ENCODE assay signal across 10 cellular contexts in genomic region chr9:121354141-121354540, GRCh38. TPM values are rescaled to one million over a fixed set of nuclear protein-coding genes. Genes with fewer than 3 reads are reported as not detected.
DNase-seq lines count a peak whose midpoint lies in the region; ATAC-seq, FAIRE-seq and TF ChIP-seq lines count a peak whose summit lies in the region.
"Had no signal": no experiment of that assay in that cellular context is flagged by ENCODE, and none has a peak within 500 bp of the region (broad histone marks: within the 10 kb centered on the region; RNA-seq: fewer than 3 reads in every experiment).

No MANE protein-coding gene starts in this region.

- peaks cover 57% of the 10 kb centered on the region for H3K4me1 Mint-ChIP-seq in activated CD4-positive, alpha-beta T cell treated with anti-CD3 and anti-CD28 coated beads, Interleukin-2, amount 10 ng/mL, durations not matched to agents 7 days and 5 days
- H3K4me1 Mint-ChIP-seq in activated naive CD8-positive, alpha-beta T cell treated with anti-CD3 and anti-CD28 coated beads, Interleukin-2, amount 50 U/mL, for 24 hours: peaks cover 54% of the 10 kb centered on the region
- H3K4me1 Mint-ChIP-seq in Calu3 (ENCODE audit: low read depth, unreplicated experiment): peaks cover 38% of the 10 kb centered on the region

- peaks cover 12 to 33% of the 10 kb centered on the region in 2 experiments for H3K36me3 ChIP-seq in HepG2 (replicated peaks in 1 of 2; ENCODE audit: control insufficient read depth in 1 of 2, insufficient read depth in 2 of 2, low read length in 2 of 2)

- H3K79me2 ChIP-seq in HepG2 (ENCODE audit: insufficient read depth, low read length): peaks cover 6% of the 10 kb centered on the region

- no peaks in the 10 kb centered on the region for H3K4me1 ChIP-seq in HepG2 (ENCODE audit: insufficient read depth, low read length)

- intact Hi-C loops in HepG2 (cut with micrococcal nuclease; ENCODE audit: unreplicated experiment): no loop called here
- intact Hi-C loops in Calu3 (cut with micrococcal nuclease; ENCODE audit: unreplicated experiment): no loop called here

- H3K4me2 ChIP-seq in HepG2 (ENCODE audit: low read depth, low read length): no peak overlapping the region
- H3K4me2 ChIP-seq: A549, KMS-11 had no signal

- no peak for TF ChIP-seq CTCF in HepG2 (CRISPR knock-in tag; IDR thresholded peaks at IDR 0.05)
- TF ChIP-seq CTCF in Calu3 (IDR thresholded peaks at IDR 0.05; ENCODE audit: unreplicated experiment): no peak

- TF ChIP-seq POLR2A in HepG2 (IDR thresholded peaks at IDR 0.05; ENCODE audit: insufficient read depth in 1 of 2, low read depth in 2 of 2, low read length in 2 of 2): no peak

- in situ Hi-C loops in HepG2 (cut with HindIII; ENCODE audit: extremely low pct_ligation_motif_present, low pct_unique_long_range_greater_than_20kb): no loop called here

- H4K20me1 ChIP-seq in HepG2 (ENCODE audit: insufficient read depth, low read length): peaks cover 3% of the 10 kb centered on the region; the same call in 1 of the 2 replicates

- no TSS peak for BruUV-seq in HepG2 (replicated peaks; lab: Mats Ljungman, UMichigan)
- BruUV-seq in Calu3 (replicated peaks; lab: Mats Ljungman, UMichigan): no TSS peak

- CTCF ChIA-PET in activated CD4-positive, alpha-beta T cell treated with anti-CD3 and anti-CD28 coated beads, Interleukin-2, amount 10 ng/mL, durations not matched to agents 7 days and 5 days (lab: Charles Lee): interaction anchor here (0.9 to 1.9 kb wide), 6 partner anchors 8 to 34 kb away, joined by 3 to 8 read pairs (median 6); no protein-coding TSS in a partner anchor
- CTCF ChIA-PET in HepG2 (lab: Yijun Ruan, JAX; ENCODE audit: low intra/inter-chr PET ratio, low total read pairs) (no interaction called here), Calu3 (lab: Charles Lee) (interaction anchor here (1.2 kb wide), 1 partner anchor 10 kb away, joined by 6 read pairs; no protein-coding TSS in a partner anchor)

- 78% methylated on average over 5 of the region's 5 CpGs for WGBS in HepG2 (ENCODE audit: low lambda C conversion rate)

- TF ChIP-seq EP300 in HepG2 (IDR thresholded peaks at IDR 0.05; ENCODE audit: low read depth in 2 of 2, low read length in 2 of 2): no peak
- TF ChIP-seq EP300 in HepG2 (CRISPR knock-in tag; IDR thresholded peaks at IDR 0.05; ENCODE audit: borderline replicate concordance): no peak

- no peak for TF ChIP-seq RAD21 in HepG2 (CRISPR knock-in tag; IDR thresholded peaks at IDR 0.05)

- no peaks in the 10 kb centered on the region for H3K9me3 ChIP-seq in HepG2 (ENCODE audit: low read length)
- H3K9me3 ChIP-seq: A549 had no signal

- H3K27me3 ChIP-seq in HepG2 (ENCODE audit: control insufficient read depth in 1 of 2, insufficient read depth in 2 of 2, low read length in 2 of 2): no peaks in the 10 kb centered on the region

- H3K27ac Mint-ChIP-seq in activated CD4-positive, alpha-beta T cell treated with anti-CD3 and anti-CD28 coated beads, Interleukin-2, amount 10 ng/mL, durations not matched to agents 7 days and 5 days: peak overlapping the region; percentile 80
- peak overlapping the region; percentile 76 for H3K27ac Mint-ChIP-seq in activated naive CD8-positive, alpha-beta T cell treated with anti-CD3 and anti-CD28 coated beads, Interleukin-2, amount 50 U/mL, for 24 hours
- no peak overlapping the region for H3K27ac Mint-ChIP-seq in Calu3 (ENCODE audit: unreplicated experiment)

- no peak for DNase-seq in activated CD4-positive, alpha-beta T cell treated with anti-CD3 and anti-CD28 coated beads, Interleukin-2, amount 10 ng/mL, durations not matched to agents 7 days and 5 days
- DNase-seq in activated CD4-positive, alpha-beta T cell treated with anti-CD3 and anti-CD28 coated beads for 4 hours: no peak
- no peak for DNase-seq in activated naive CD8-positive, alpha-beta T cell treated with anti-CD3 and anti-CD28 coated beads, Interleukin-2, amount 50 U/mL, for 24 hours
- DNase-seq in HepG2 (ENCODE audit: low spot score) (peak; percentile 3), NOMO-1 treated with dmso at 0.1 percent for 144 hours (lab: John Stamatoyannopoulos, UW; ENCODE audit: unreplicated experiment) (no peak), Calu3 (no peak)

- no peaks in the 10 kb centered on the region for H3K9me3 Mint-ChIP-seq in activated CD4-positive, alpha-beta T cell treated with anti-CD3 and anti-CD28 coated beads, Interleukin-2, amount 10 ng/mL, durations not matched to agents 7 days and 5 days
- no peaks in the 10 kb centered on the region for H3K9me3 Mint-ChIP-seq in activated naive CD8-positive, alpha-beta T cell treated with anti-CD3 and anti-CD28 coated beads, Interleukin-2, amount 50 U/mL, for 24 hours
- no peaks in the 10 kb centered on the region for H3K9me3 Mint-ChIP-seq in Calu3 (ENCODE audit: low read depth, unreplicated experiment)

- no peak for ATAC-seq in activated naive CD8-positive, alpha-beta T cell treated with anti-CD3 and anti-CD28 coated beads, Interleukin-2, amount 50 U/mL, for 24 hours
- ATAC-seq in HepG2 (no peak), HG02571 (IDR thresholded peaks at IDR 0.05; ENCODE audit: unreplicated experiment) (no peak)
- ATAC-seq: A549 had no signal

- H3K36me3 Mint-ChIP-seq in activated CD4-positive, alpha-beta T cell treated with anti-CD3 and anti-CD28 coated beads, Interleukin-2, amount 10 ng/mL, durations not matched to agents 7 days and 5 days (ENCODE audit: low read depth): peaks cover 25% of the 10 kb centered on the region
- H3K36me3 Mint-ChIP-seq in activated naive CD8-positive, alpha-beta T cell treated with anti-CD3 and anti-CD28 coated beads, Interleukin-2, amount 50 U/mL, for 24 hours (ENCODE audit: low read depth): peaks cover 22% of the 10 kb centered on the region
- peaks cover 7% of the 10 kb centered on the region for H3K36me3 Mint-ChIP-seq in Calu3 (ENCODE audit: insufficient read depth, unreplicated experiment)

- H3K27me3 Mint-ChIP-seq in activated CD4-positive, alpha-beta T cell treated with anti-CD3 and anti-CD28 coated beads, Interleukin-2, amount 10 ng/mL, durations not matched to agents 7 days and 5 days: no peaks in the 10 kb centered on the region
- no peaks in the 10 kb centered on the region for H3K27me3 Mint-ChIP-seq in activated naive CD8-positive, alpha-beta T cell treated with anti-CD3 and anti-CD28 coated beads, Interleukin-2, amount 50 U/mL, for 24 hours
- no peaks in the 10 kb centered on the region for H3K27me3 Mint-ChIP-seq in Calu3 (ENCODE audit: unreplicated experiment)

- no peak overlapping the region for H3K9ac ChIP-seq in HepG2 (ENCODE audit: insufficient read depth, low read depth, low read length)
- H3K9ac ChIP-seq: KMS-11 had no signal

- no peak overlapping the region for H3K4me3 Mint-ChIP-seq in activated CD4-positive, alpha-beta T cell treated with anti-CD3 and anti-CD28 coated beads, Interleukin-2, amount 10 ng/mL, durations not matched to agents 7 days and 5 days
- H3K4me3 Mint-ChIP-seq in activated naive CD8-positive, alpha-beta T cell treated with anti-CD3 and anti-CD28 coated beads, Interleukin-2, amount 50 U/mL, for 24 hours: peak overlapping the region; percentile 4
- H3K4me3 Mint-ChIP-seq in Calu3 (ENCODE audit: low read depth, unreplicated experiment): no peak overlapping the region

- H3K4me3 ChIP-seq in HepG2 (replicated peaks in 1 of 3; ENCODE audit: insufficient read depth in 1 of 3, low read depth in 2 of 3, low read length in 3 of 3): no peak overlapping the region
- H3K4me3 ChIP-seq: A549 had no signal

- H2AFZ ChIP-seq in HepG2 (ENCODE audit: low read length): no peak overlapping the region

- FAIRE-seq in HepG2 (lab: Jason Lieb, UNC): no peak
- FAIRE-seq: A549 had no signal

- POLR2A ChIA-PET in activated CD4-positive, alpha-beta T cell treated with anti-CD3 and anti-CD28 coated beads, Interleukin-2, amount 10 ng/mL, durations not matched to agents 7 days and 5 days (lab: Charles Lee): no interaction called here
- POLR2A ChIA-PET in HepG2 (lab: Yijun Ruan, JAX): no interaction called here

- H3K27ac ChIP-seq in HepG2 (ENCODE audit: extremely low read length, insufficient read depth, low read length) (no peak overlapping the region), temporal lobe (ENCODE audit: low read depth, low read length) (peak overlapping the region; percentile 46)
- H3K27ac ChIP-seq: A549, KMS-11 had no signal

TF ChIP-seq in HepG2, 621 proteins besides CTCF, POLR2A, EP300 and RAD21:
- no peak for TF ChIP-seq ZNF562 (CRISPR knock-in tag; IDR thresholded peaks at IDR 0.05; ENCODE audit: borderline replicate concordance)
- 0 out of 2 replicates have a peak, but pooled peaks have one; percentile 9 for TF ChIP-seq NR2F6 (IDR thresholded peaks at IDR 0.05)
- no peak for TF ChIP-seq NR2F6 (CRISPR knock-in tag; IDR thresholded peaks at IDR 0.05)
- no peak for TF ChIP-seq NFE2L2 (IDR thresholded peaks at IDR 0.05; ENCODE audit: low read length)
TF ChIP-seq in HepG2: peak in this region for 1.

RNA-seq across cellular contexts. Expression of gene STOM, which starts 15.9 kb away (rescaled TPM):
- 10 to 100 TPM; 35.5 to 48.1 TPM for total RNA-seq in activated CD4-positive, alpha-beta T cell treated with anti-CD3 and anti-CD28 coated beads, Interleukin-2, amount 10 ng/mL, durations not matched to agents 7 days and 5 days
- total RNA-seq in HepG2 (2016; rRNA removed; fragmentation: Illumina TruSeq; extraction: Trizol) (26.0 and 43.6 TPM in 2 replicates), temporal lobe (13.5 TPM), Calu3 (2022) (25.2 and 25.5 TPM in 2 replicates)
- 3.9 and 6.1 TPM in 2 replicates for total RNA-seq in HepG2 (2016; cell fraction: cytosol; rRNA removed; fragmentation: Illumina TruSeq; extraction: Trizol; ENCODE audit: low read depth)
- 25.0 and 46.7 TPM in 2 replicates for total RNA-seq in HepG2 (2016; cell fraction: insoluble cytoplasmic fraction; rRNA removed; fragmentation: Illumina TruSeq; extraction: Trizol)
- 13.4 and 15.9 TPM in 2 replicates for total RNA-seq in HepG2 (2016; cell fraction: membrane; rRNA removed; fragmentation: Illumina TruSeq; extraction: Trizol)
- 41.3 and 43.8 TPM in 2 replicates for total RNA-seq in HepG2 (2016; cell fraction: nucleus; rRNA removed; fragmentation: Illumina TruSeq; extraction: Trizol)
- polyA plus RNA-seq in HepG2 (2011; rRNA removed): 165 and 166 TPM in 2 replicates
- 92.7 and 157 TPM in 2 replicates for polyA plus RNA-seq in HepG2 (2011; cell fraction: cytosol; rRNA removed)
- polyA plus RNA-seq in HepG2 (2011; cell fraction: nucleus; rRNA removed): 23.0 and 39.1 TPM in 2 replicates
- 133 and 173 TPM in 2 replicates for polyA plus RNA-seq in HepG2 (2012)
- polyA plus RNA-seq in HepG2 (2016; cell fraction: cytosol; fragmentation: Illumina TruSeq; extraction: Trizol; ENCODE audit: low read depth): 3.2 and 4.0 TPM in 2 replicates
- polyA plus RNA-seq in HepG2 (2016; cell fraction: insoluble cytoplasmic fraction; fragmentation: Illumina TruSeq; extraction: Trizol; ENCODE audit: low read depth): 31.1 and 33.2 TPM in 2 replicates
- polyA plus RNA-seq in HepG2 (2016; cell fraction: membrane; fragmentation: Illumina TruSeq; extraction: Trizol; ENCODE audit: low read depth): 7.2 and 8.6 TPM in 2 replicates
- 64.0 and 71.6 TPM in 2 replicates for polyA plus RNA-seq in HepG2 (2016; cell fraction: nucleus; fragmentation: Illumina TruSeq; extraction: Trizol; ENCODE audit: insufficient read depth, low read depth)
- 94.3 and 94.7 TPM in 2 replicates for polyA minus RNA-seq in HepG2 (2011; rRNA and poly(A)+ RNA removed; ENCODE audit: low replicate concordance)
- 96.8 and 115 TPM in 2 replicates for polyA minus RNA-seq in HepG2 (2011; cell fraction: cytosol; rRNA and poly(A)+ RNA removed)
- 47.3 and 69.9 TPM in 2 replicates for polyA minus RNA-seq in HepG2 (2011; cell fraction: nucleus; rRNA and poly(A)+ RNA removed)
